ENCODE assay signal across 15 cellular contexts in the genomic region with DNA sequence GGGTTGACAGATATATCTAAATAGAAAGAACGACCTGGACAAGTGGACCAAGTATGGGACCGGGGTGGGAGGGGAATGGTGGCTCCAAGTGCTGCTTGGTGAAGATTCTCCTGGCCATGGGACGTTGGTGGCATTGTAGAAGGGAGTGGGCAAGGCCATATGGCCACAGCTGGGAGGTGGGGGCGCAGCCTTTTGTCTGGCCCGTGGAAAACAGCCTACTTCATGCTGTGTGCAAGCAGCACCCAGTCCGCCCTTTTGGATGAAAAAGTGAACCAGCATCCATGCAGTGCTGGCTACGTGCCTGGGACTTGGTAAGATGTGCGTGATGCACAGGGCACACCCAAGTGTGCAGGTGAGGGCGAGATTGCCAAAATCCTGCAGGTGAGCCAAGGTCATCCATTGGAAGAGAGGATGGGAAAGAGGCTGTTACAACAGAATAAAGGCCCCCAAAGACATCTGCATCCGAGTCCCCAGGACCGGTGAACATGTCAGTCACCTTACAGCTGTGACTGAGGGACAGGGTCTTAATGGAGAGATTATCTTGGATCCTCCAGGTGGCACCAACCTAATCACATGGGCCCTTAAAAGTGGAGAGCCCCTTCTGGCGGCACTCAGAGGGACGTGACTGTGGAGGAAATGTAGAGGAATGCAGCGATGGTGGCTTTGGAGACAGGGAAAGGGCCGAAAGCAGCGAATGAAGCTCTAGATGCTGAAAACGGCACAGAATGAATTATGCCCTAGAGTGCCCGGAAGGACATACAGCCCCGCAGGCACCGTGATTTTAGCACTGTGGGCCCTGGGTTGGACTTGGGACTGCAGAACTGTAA. TPM values are rescaled to one million over a fixed set of nuclear protein-coding genes. Genes with fewer than 3 reads are reported as not detected.
DNase-seq lines count a peak whose midpoint lies in the region; ATAC-seq and TF ChIP-seq lines count a peak whose summit lies in the region.
"Had no signal": no experiment of that assay in that cellular context is flagged by ENCODE, and none has a peak within 500 bp of the region (broad histone marks: within the 10 kb centered on the region; RNA-seq: fewer than 3 reads in every experiment).

No MANE protein-coding gene starts in this region.

- H3K27me3 Mint-ChIP-seq in CD4-positive, alpha-beta memory T cell = peaks cover 3 to 5% of the 10 kb centered on the region in 2 donors

- H3K4me3 Mint-ChIP-seq in CD4-positive, alpha-beta memory T cell = no peak overlapping the region

- ATAC-seq in HG03354 (IDR thresholded peaks at IDR 0.05; ENCODE audit: poor library complexity, severe bottlenecking, unreplicated experiment) = no peak

- POLR2A ChIA-PET in CD4-positive, alpha-beta memory T cell (lab: Charles Lee; ENCODE audit: partially characterized antibody) = no interaction called here

- TF ChIP-seq POLR2A in esophagus muscularis mucosa (IDR thresholded peaks at IDR 0.05; ENCODE audit: low read depth) = no peak

- H3K27me3 ChIP-seq in esophagus muscularis mucosa = peaks cover 0 to 47% (median 0%) of the 10 kb centered on the region in 4 donors
- H3K27me3 ChIP-seq in CD4-positive, alpha-beta memory T cell (ENCODE audit: insufficient read depth, low read length) = no peaks in the 10 kb centered on the region
- H3K27me3 ChIP-seq: BLaER1 had no signal

- CTCF ChIA-PET in CD4-positive, alpha-beta memory T cell (lab: Charles Lee; ENCODE audit: partially characterized antibody) = no interaction called here

- peak; percentile 40 for DNase-seq in NCI-H82 (lab: John Stamatoyannopoulos, UW)
- DNase-seq in NCI-H82 treated with DMSO at 0.1 percent for 48 hours (lab: John Stamatoyannopoulos, UW; ENCODE audit: unreplicated experiment) = no peak
- peak; percentile 40 to 69 for DNase-seq in NCI-H524 (lab: John Stamatoyannopoulos, UW)
- DNase-seq in esophagus muscularis mucosa (ENCODE audit: extremely low spot score) = peak; percentile 83
- peak; percentile 72 for DNase-seq in posterior vena cava (ENCODE audit: low spot score)
- no peak for DNase-seq in CD4-positive, alpha-beta memory T cell
- no peak for DNase-seq in NCI-H1436 (lab: John Stamatoyannopoulos, UW)
- DNase-seq: AML-193, DMS53, GF-D8, GOT3 had no signal

- H3K36me3 ChIP-seq in esophagus muscularis mucosa = no peaks in the 10 kb centered on the region
- H3K36me3 ChIP-seq in CD4-positive, alpha-beta memory T cell (ENCODE audit: insufficient read depth, low read length) = no peaks in the 10 kb centered on the region
- H3K36me3 ChIP-seq: BLaER1, HAP-1 had no signal

- no peak overlapping the region for H3K27ac ChIP-seq in esophagus muscularis mucosa (replicated peaks in 1 of 4)
- H3K27ac ChIP-seq in CD4-positive, alpha-beta memory T cell (ENCODE audit: low read depth, low read length) = no peak overlapping the region
- H3K27ac ChIP-seq: 22Rv1, BLaER1 had no signal

- H3K27ac Mint-ChIP-seq in CD4-positive, alpha-beta memory T cell = no peak overlapping the region

- no peaks in the 10 kb centered on the region for H3K4me1 ChIP-seq in esophagus muscularis mucosa
- H3K4me1 ChIP-seq in CD4-positive, alpha-beta memory T cell (ENCODE audit: insufficient read depth, low read length) = no peaks in the 10 kb centered on the region
- H3K4me1 ChIP-seq: BLaER1, HAP-1 had no signal

- no peak for TF ChIP-seq EP300 in esophagus muscularis mucosa (IDR thresholded peaks at IDR 0.05)

- WGBS in esophagus muscularis mucosa = 86% methylated on average over 20 of the region's 20 CpGs

- no peaks in the 10 kb centered on the region for H3K36me3 Mint-ChIP-seq in CD4-positive, alpha-beta memory T cell

- H3K9me3 ChIP-seq in esophagus muscularis mucosa = no peaks in the 10 kb centered on the region
- no peaks in the 10 kb centered on the region for H3K9me3 ChIP-seq in CD4-positive, alpha-beta memory T cell (ENCODE audit: control insufficient read depth in 1 of 2, low read length in 2 of 2)
- H3K9me3 ChIP-seq: BLaER1, HAP-1 had no signal

- no peak for TF ChIP-seq CTCF in esophagus muscularis mucosa (IDR thresholded peaks at IDR 0.05)

- H3K9me3 Mint-ChIP-seq in CD4-positive, alpha-beta memory T cell = no peaks in the 10 kb centered on the region

- no peak overlapping the region for H3K4me3 ChIP-seq in esophagus muscularis mucosa
- H3K4me3 ChIP-seq in CD4-positive, alpha-beta memory T cell (ENCODE audit: low read length in 2 of 2) = no peak overlapping the region
- H3K4me3 ChIP-seq: BLaER1, HAP-1 had no signal

- intact Hi-C loops in esophagus muscularis mucosa (cut with DNase I) = no loop called here
- intact Hi-C loops in posterior vena cava (cut with DNase I) = no loop called here
- intact Hi-C loops in CD4-positive, alpha-beta memory T cell (cut with micrococcal nuclease) = no loop called here

- no peaks in the 10 kb centered on the region for H3K4me1 Mint-ChIP-seq in CD4-positive, alpha-beta memory T cell

RNA-seq across cellular contexts. Expression of a gene that starts 40.8 kb away (rescaled TPM):
- total RNA-seq in esophagus muscularis mucosa (under 1 TPM in 2 of 4 donors, not detected in 2; 0.83 to 0.99 TPM), posterior vena cava (under 1 TPM in 1 of 2 donors, not detected in 1; 0.29 TPM)
- total RNA-seq in CD4-positive, alpha-beta memory T cell = under 1 TPM in 1 of 2 experiments, not detected in 1; 0.50 TPM
- polyA plus RNA-seq in CD4-positive, alpha-beta memory T cell = under 1 TPM in 1 of 2 donors, not detected in 1; 0.28 TPM

Comparison
In these comparisons a context has a peak if more than half of its experiments do, and no peak if none do; other contexts are left out.
1. DNase-seq: peak in NCI-H82 (single experiment), NCI-H524 (2 of 2), esophagus muscularis mucosa (single experiment) and posterior vena cava (single experiment); none in NCI-H82 treated with DMSO at 0.1 percent for 48 hours (single experiment), CD4-positive, alpha-beta memory T cell (0 of 5) and NCI-H1436 (single experiment).